Comparison of ENCODE assay signal across 9 cellular contexts in the genomic region with DNA sequence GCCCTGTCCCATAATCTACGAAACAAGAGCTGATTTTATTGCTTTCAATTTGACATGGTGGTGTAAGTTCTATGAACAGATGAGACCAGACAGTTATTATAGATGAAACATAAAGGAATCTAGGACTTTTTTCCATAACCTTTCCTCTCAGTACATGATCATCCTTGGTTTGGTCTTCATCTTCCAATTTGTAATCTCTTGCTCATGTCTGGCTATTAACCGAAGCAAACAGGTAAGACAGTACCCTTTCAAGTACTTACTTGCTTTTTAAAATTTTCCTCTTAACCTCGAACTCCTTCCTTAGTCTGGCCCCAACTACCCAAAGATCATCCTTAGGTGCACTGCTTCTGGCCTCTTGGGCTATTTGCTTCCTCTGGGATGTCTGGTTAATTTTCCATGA. TPM values are rescaled to one million over a fixed set of nuclear protein-coding genes. Genes with fewer than 3 reads are reported as not detected.
DNase-seq lines count a peak whose midpoint lies in the region; ATAC-seq and TF ChIP-seq lines count a peak whose summit lies in the region.
"Had no signal": no experiment of that assay in that cellular context is flagged by ENCODE, and none has a peak within 500 bp of the region (broad histone marks: within the 10 kb centered on the region; RNA-seq: fewer than 3 reads in every experiment).

No MANE protein-coding gene starts in this region.

- no peak for ATAC-seq in psoas muscle
- no peak for ATAC-seq in HG03521 (IDR thresholded peaks at IDR 0.05; ENCODE audit: unreplicated experiment)
- ATAC-seq in HG03039 (IDR thresholded peaks at IDR 0.05; ENCODE audit: unreplicated experiment) = no peak

- in situ Hi-C loops in GM23248 (cut with MboI) = no loop called here

- H3K79me2 ChIP-seq in GM23248 (ENCODE audit: insufficient read depth) = peaks cover 29% of the 10 kb centered on the region

- 78 to 82% methylated on average over 3 of the region's 3 CpGs for WGBS in GM23248 (ENCODE audit: low coverage in 1 of 2, low lambda C conversion rate in 2 of 2, missing lambda C conversion rate in 2 of 2), 2 experiments
- 78 to 80% (median 79%) methylated on average over 3 of the region's 3 CpGs for WGBS in psoas muscle, 3 donors

- no peak overlapping the region; the same call in 1 of the 2 replicates for H3K9ac ChIP-seq in GM23248

- TF ChIP-seq CTCF in endothelial cell (IDR thresholded peaks at IDR 0.05; ENCODE audit: unreplicated experiment) (no peak), psoas muscle (IDR thresholded peaks at IDR 0.05) (no peak)

- no peaks in the 10 kb centered on the region for H3K9me3 Mint-ChIP-seq in endothelial cell (ENCODE audit: unreplicated experiment)

- H3K4me3 ChIP-seq in GM23248 (peak overlapping the region; percentile 99), SJCRH30 (peak overlapping the region; percentile 64; the same call in 1 of the 2 replicates), psoas muscle (peak overlapping the region; percentile 96)

- H2AFZ ChIP-seq in GM23248 = no peak overlapping the region

- H3K9me2 ChIP-seq in GM23248 (ENCODE audit: insufficient read depth) = no peaks in the 10 kb centered on the region

- peaks cover 46% of the 10 kb centered on the region for H3K4me1 Mint-ChIP-seq in endothelial cell (ENCODE audit: unreplicated experiment)

- H4K20me1 ChIP-seq in GM23248 (ENCODE audit: insufficient read depth) = no peaks in the 10 kb centered on the region

- peak overlapping the region; percentile 100 for H3K4me2 ChIP-seq in GM23248 (ENCODE audit: unreplicated experiment)

- H3K27me3 ChIP-seq in GM23248 (replicated peaks; ENCODE audit: insufficient read depth) = no peaks in the 10 kb centered on the region
- H3K27me3 ChIP-seq in SJCRH30 = peaks cover 23% of the 10 kb centered on the region
- peaks cover 0 to 4% (median 3%) of the 10 kb centered on the region in 3 donors for H3K27me3 ChIP-seq in psoas muscle (ENCODE audit: insufficient read depth in 3 of 3, low read length in 2 of 3)

- peaks cover 13% of the 10 kb centered on the region for H3K27me3 Mint-ChIP-seq in endothelial cell (ENCODE audit: unreplicated experiment)

- H3K4me3 Mint-ChIP-seq in endothelial cell (ENCODE audit: unreplicated experiment) = peak overlapping the region; percentile 97

- intact Hi-C loops in psoas muscle (cut with DNase I) = no loop called here

- peak overlapping the region; percentile 99 for H3K27ac Mint-ChIP-seq in endothelial cell (ENCODE audit: unreplicated experiment)

- H3K36me3 ChIP-seq in GM23248 (ENCODE audit: low read depth) (peaks cover 11% of the 10 kb centered on the region; the same call in 1 of the 2 replicates), SJCRH30 (peaks cover 55% of the 10 kb centered on the region), psoas muscle (ENCODE audit: insufficient read depth in 1 of 2, low read depth in 1 of 2) (peaks cover 20 to 51% of the 10 kb centered on the region in 2 donors)

- H3F3A ChIP-seq in GM23248 (ENCODE audit: insufficient read depth) = peaks cover 25% of the 10 kb centered on the region

- no peak for DNase-seq in GM23248
- DNase-seq in SJCRH30 = peak in 1 of 2 experiments; percentile 80
- no peak for DNase-seq in endothelial cell (ENCODE audit: low spot score)
- no peak for DNase-seq in psoas muscle
- DNase-seq in NOMO-1 treated with DMSO at 0.1 percent for 48 hours (lab: John Stamatoyannopoulos, UW; ENCODE audit: unreplicated experiment) = no peak
- DNase-seq in NCI-H2081 treated with DMSO at 0.1 percent for 48 hours (lab: John Stamatoyannopoulos, UW) = no peak
- DNase-seq: SHP77 had no signal

- H3K9me3 ChIP-seq in GM23248 (ENCODE audit: low read depth) (no peaks in the 10 kb centered on the region), SJCRH30 (replicated peaks) (no peaks in the 10 kb centered on the region), psoas muscle (no peaks in the 10 kb centered on the region)

- H3K27ac ChIP-seq in GM23248 (0 out of 2 replicates have a peak overlapping the region, but pooled peaks have one; percentile 95), SJCRH30 (no peak overlapping the region; the same call in 1 of the 2 replicates), psoas muscle (no peak overlapping the region)

- H3K4me1 ChIP-seq in GM23248 (ENCODE audit: insufficient read depth) (peaks cover 7% of the 10 kb centered on the region; the same call in 1 of the 2 replicates), SJCRH30 (peaks cover 25% of the 10 kb centered on the region), psoas muscle (peaks cover 22% of the 10 kb centered on the region)

- peaks cover 35% of the 10 kb centered on the region for H3K36me3 Mint-ChIP-seq in endothelial cell (ENCODE audit: low read depth, unreplicated experiment)

RNA-seq across cellular contexts. Expression of gene TSPAN31, which starts 1.2 kb away (rescaled TPM):
- total RNA-seq in GM23248 (2014; rRNA removed; shearing (Covaris generic)) = 70.8 and 112 TPM in 2 replicates
- polyA plus RNA-seq in GM23248 (2016; fragmentation: Nextera tagmentation; extraction: Ambion mirVana) = 47.2 and 48.4 TPM in 2 replicates
- total RNA-seq in SJCRH30 (2014; rRNA removed; shearing (Covaris generic)) = 292 and 318 TPM in 2 replicates
- total RNA-seq in endothelial cell (ENCODE audit: unreplicated experiment) = 21.8 TPM
- 10 to 100 TPM; 14.6 to 21.0 (median 18.8) TPM for total RNA-seq in psoas muscle
- 10 to 100 TPM; 16.8 to 31.2 (median 23.2) TPM for polyA plus RNA-seq in psoas muscle

RNA-seq across cellular contexts. Expression of gene CDK4, which starts 6.1 kb away (rescaled TPM):
- 133 and 152 TPM in 2 replicates for total RNA-seq in GM23248 (2014; rRNA removed; shearing (Covaris generic))
- polyA plus RNA-seq in GM23248 (2016; fragmentation: Nextera tagmentation; extraction: Ambion mirVana) (123 and 137 TPM in 2 replicates), psoas muscle (100 to 1,000 TPM in 1 of 3 donors, 10 to 100 TPM in 2; 52.8 to 105 (median 56.6) TPM)
- total RNA-seq in SJCRH30 (2014; rRNA removed; shearing (Covaris generic)) = 5,376 and 5,685 TPM in 2 replicates
- total RNA-seq in endothelial cell (ENCODE audit: unreplicated experiment) (120 TPM), psoas muscle (10 to 100 TPM; 38.0 to 74.1 (median 53.6) TPM)

RNA-seq across cellular contexts. Expression of gene AGAP2, which starts 7.5 kb away (rescaled TPM):
- under 0.01 TPM in 1 of 2 replicates, not detected in the other for total RNA-seq in GM23248 (2014; rRNA removed; shearing (Covaris generic))
- 0.11 TPM in 1 of 2 replicates, not detected in the other for polyA plus RNA-seq in GM23248 (2016; fragmentation: Nextera tagmentation; extraction: Ambion mirVana)
- total RNA-seq in SJCRH30 (2014; rRNA removed; shearing (Covaris generic)) = 38.6 and 39.7 TPM in 2 replicates
- 27.0 TPM for total RNA-seq in endothelial cell (ENCODE audit: unreplicated experiment)
- total RNA-seq in psoas muscle = 1 to 10 TPM; 3.5 to 9.6 (median 5.8) TPM
- 1 to 10 TPM; 2.5 to 3.9 (median 2.9) TPM for polyA plus RNA-seq in psoas muscle

RNA-seq across cellular contexts. Expression of gene MARCHF9, which starts 8.9 kb away (rescaled TPM):
- 0.97 and 1.4 TPM in 2 replicates for total RNA-seq in GM23248 (2014; rRNA removed; shearing (Covaris generic))
- polyA plus RNA-seq in GM23248 (2016; fragmentation: Nextera tagmentation; extraction: Ambion mirVana) (0.18 TPM in 1 of 2 replicates, not detected in the other), psoas muscle (1 to 10 TPM; 5.7 to 8.8 (median 7.2) TPM)
- total RNA-seq in SJCRH30 (2014; rRNA removed; shearing (Covaris generic)) = 136 and 147 TPM in 2 replicates
- total RNA-seq in endothelial cell (ENCODE audit: unreplicated experiment) (2.3 TPM), psoas muscle (1 to 10 TPM; 7.8 to 9.4 (median 8.8) TPM)

RNA-seq across cellular contexts. Expression of gene CYP27B1, which starts 20.9 kb away (rescaled TPM):
- total RNA-seq in GM23248 (2014; rRNA removed; shearing (Covaris generic)) = 0.86 and 1.0 TPM in 2 replicates
- polyA plus RNA-seq in GM23248 (2016; fragmentation: Nextera tagmentation; extraction: Ambion mirVana) (0.42 and 0.78 TPM in 2 replicates), psoas muscle (under 1 TPM in 2 of 3 donors, not detected in 1; 0.06 to 0.10 TPM)
- 72.6 and 97.4 TPM in 2 replicates for total RNA-seq in SJCRH30 (2014; rRNA removed; shearing (Covaris generic))
- total RNA-seq in endothelial cell (ENCODE audit: unreplicated experiment) (1.4 TPM), psoas muscle (under 1 TPM in 3 of 4 donors, not detected in 1; 0.42 to 0.54 (median 0.50) TPM)

Comparison
In these comparisons a context has a peak if more than half of its experiments do, and no peak if none do; other contexts are left out.
1. RNA of gene CDK4, which starts 6.1 kb away (total RNA-seq): 5,376 to 5,685 TPM in SJCRH30; 133 to 152 TPM in GM23248, 120 TPM in endothelial cell (single experiment) and 38.0 to 74.1 TPM in psoas muscle; every median in the first group is over 10 times any median in the second.
2. Peak in every context shown above with its lines, with median percentiles within 50 percentile points of each other: H3K4me3 ChIP-seq.